Comparison of ENCODE assay signal across 16 cellular contexts in genomic region chr17:60345233-60345632, GRCh38. TPM values are rescaled to one million over a fixed set of nuclear protein-coding genes. Genes with fewer than 3 reads are reported as not detected.
DNase-seq lines count a peak whose midpoint lies in the region; TF ChIP-seq lines count a peak whose summit lies in the region.
"Had no signal": no experiment of that assay in that cellular context is flagged by ENCODE, and none has a peak within 500 bp of the region (broad histone marks: within the 10 kb centered on the region; RNA-seq: fewer than 3 reads in every experiment).

No MANE protein-coding gene starts in this region.

- TF ChIP-seq CTCF in subcutaneous adipose tissue (IDR thresholded peaks at IDR 0.05; ENCODE audit: low read depth): peak; percentile 83

- DNase-seq in NCI-H1436 (lab: John Stamatoyannopoulos, UW) (peak; percentile 15), NCI-H1436 treated with DMSO at 0.1 percent for 48 hours (lab: John Stamatoyannopoulos, UW) (no peak), HuH-7.5 (ENCODE audit: low spot score) (peak; percentile 67), NCI-H510A treated with DMSO at 0.1 percent for 48 hours (lab: John Stamatoyannopoulos, UW) (peak; percentile 46), activated gamma-delta T cell treated with Interleukin-2 at 50 U/mL for 16 hours (no peak), amniotic stem cell (lab: John Stamatoyannopoulos, UW) (no peak), Ammon's horn (ENCODE audit: low spot score) (no peak)
- DNase-seq: CD8-positive, alpha-beta memory T cell; EL; NCI-H2081 treated with DMSO at 0.1 percent for 48 hours; NCI-H446 treated with DMSO at 0.1 percent for 48 hours; NCI-H82; Peyer's patch; SK-N-SH; T-helper 1 cell had no signal

RNA-seq across cellular contexts. Expression of gene USP32, which starts 46.7 kb away (rescaled TPM):
- 10 to 100 TPM; 65.1 to 80.1 (median 77.2) TPM for total RNA-seq in subcutaneous adipose tissue

Comparison
In these comparisons a context has a peak if more than half of its experiments do, and no peak if none do; other contexts are left out.
1. DNase-seq: peak in NCI-H1436 (single experiment), HuH-7.5 (single experiment) and NCI-H510A treated with DMSO at 0.1 percent for 48 hours (single experiment); none in NCI-H1436 treated with DMSO at 0.1 percent for 48 hours (single experiment), activated gamma-delta T cell treated with Interleukin-2 at 50 U/mL for 16 hours (single experiment), amniotic stem cell (single experiment) and Ammon's horn (single experiment).